ENCODE assay signal across 1 cellular context in genomic region chr12:109097140-109097434, GRCh38.
TF ChIP-seq lines count a peak whose summit lies in the region.

No MANE protein-coding gene starts in this region.

TF ChIP-seq in H1, 55 proteins besides CTCF, POLR2A, EP300 and RAD21:
- TF ChIP-seq SUZ12 (IDR thresholded peaks at IDR 0.05; ENCODE audit: low read length), result no peak
- TF ChIP-seq KDM1A (IDR thresholded peaks at IDR 0.05; ENCODE audit: borderline replicate concordance, low read length), result peak; percentile 78; the same call in 1 of the 2 replicates
- TF ChIP-seq YY1 (IDR thresholded peaks at IDR 0.05; ENCODE audit: low read depth, low read length), result no peak
- TF ChIP-seq, protein P1, sequence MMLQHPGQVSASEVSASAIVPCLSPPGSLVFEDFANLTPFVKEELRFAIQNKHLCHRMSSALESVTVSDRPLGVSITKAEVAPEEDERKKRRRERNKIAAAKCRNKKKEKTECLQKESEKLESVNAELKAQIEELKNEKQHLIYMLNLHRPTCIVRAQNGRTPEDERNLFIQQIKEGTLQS (IDR thresholded peaks at IDR 0.05; ENCODE audit: insufficient read depth, low read depth, low read length), result no peak
